8 cellular contexts compared by ENCODE assay signal in the genomic region with DNA sequence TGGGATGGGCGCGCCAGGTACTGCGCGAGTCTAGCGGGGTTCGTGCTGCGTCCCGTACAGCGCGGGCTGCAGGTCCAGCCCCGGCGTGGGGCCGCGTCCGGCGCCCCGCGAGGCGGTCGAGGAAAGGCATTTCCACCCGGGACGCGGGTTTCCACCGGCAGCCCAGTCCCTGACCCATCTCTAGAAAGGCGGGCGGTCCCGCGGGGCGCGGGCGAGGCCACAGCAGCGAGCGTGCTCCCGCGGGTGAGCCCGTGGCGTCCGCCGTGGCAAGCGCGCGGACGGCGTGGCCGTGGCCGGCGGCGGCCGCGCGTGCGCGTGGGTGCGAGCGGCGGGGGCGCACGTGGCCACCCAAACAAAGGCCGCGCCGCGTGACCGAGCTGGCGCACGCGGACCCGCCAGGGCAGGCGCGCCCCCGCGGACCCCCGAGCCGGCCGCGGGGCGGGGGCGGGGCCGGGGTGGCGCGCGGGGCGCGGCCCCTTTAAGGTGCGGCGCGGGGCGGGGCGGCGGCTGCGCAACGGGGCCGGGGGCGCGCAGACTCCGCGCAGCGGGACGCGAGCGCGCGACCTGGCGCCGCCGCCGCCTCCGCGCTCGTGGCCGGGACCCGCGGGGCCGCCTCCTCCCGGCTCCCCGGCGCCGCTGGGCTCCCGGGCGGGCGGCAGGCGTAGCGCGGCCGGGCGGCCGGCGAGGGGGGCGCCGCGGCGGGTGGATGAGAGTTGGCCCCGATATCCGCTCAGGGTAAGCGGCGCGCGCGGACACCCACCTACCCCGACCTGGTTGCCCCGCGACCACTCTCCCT. TPM values are rescaled to one million over a fixed set of nuclear protein-coding genes. Genes with fewer than 3 reads are reported as not detected.
DNase-seq lines count a peak whose midpoint lies in the region; ATAC-seq and TF ChIP-seq lines count a peak whose summit lies in the region.

No MANE protein-coding gene starts in this region.

- peaks cover 50% of the 10 kb centered on the region for H3K4me1 Mint-ChIP-seq in nephron progenitor cell

- ATAC-seq in GM19035 (IDR thresholded peaks at IDR 0.05; ENCODE audit: unreplicated experiment): peak; percentile 57
- peak; percentile 23 for ATAC-seq in esophagus mucosa

- peak overlapping the region; percentile 48 to 57 for H3K27ac ChIP-seq in tibial artery

- H3K4me3 Mint-ChIP-seq in nephron progenitor cell: peak overlapping the region; percentile 86

- DNase-seq in AG08396 (ENCODE audit: low spot score) (peak; percentile 94), NCI-H2196 treated with DMSO at 0.1 percent for 48 hours (lab: John Stamatoyannopoulos, UW; ENCODE audit: unreplicated experiment) (peak; percentile 35), activated T-cell treated with anti-CD3 and anti-CD28 coated beads for 48 hours (ENCODE audit: low read depth) (peak; percentile 64), nephron progenitor cell (peak; percentile 75), tibial artery (no peak), mesenteric fat pad (ENCODE audit: low spot score) (no peak)

- peaks cover 0 to 49% (median 20%) of the 10 kb centered on the region in 4 donors for H3K4me1 ChIP-seq in tibial artery

- H3K27ac Mint-ChIP-seq in nephron progenitor cell: no peak overlapping the region

- no peak for TF ChIP-seq CTCF in nephron progenitor cell (IDR thresholded peaks at IDR 0.05)
- no peak for TF ChIP-seq CTCF in tibial artery (IDR thresholded peaks at IDR 0.05)

- H3K36me3 ChIP-seq in tibial artery: no peaks in the 10 kb centered on the region

- H3K36me3 Mint-ChIP-seq in nephron progenitor cell (ENCODE audit: low read depth): no peaks in the 10 kb centered on the region

- H3K4me3 ChIP-seq in tibial artery: peak overlapping the region; percentile 62 to 73

- intact Hi-C loops in tibial artery (cut with DNase I; ENCODE audit: low total_unique reads): no loop called here

- H3K27me3 Mint-ChIP-seq in nephron progenitor cell (ENCODE audit: low read depth, poor library complexity): peaks cover 24% of the 10 kb centered on the region

- peaks cover 0 to 6% (median 0%) of the 10 kb centered on the region in 3 donors for H3K9me3 ChIP-seq in tibial artery

- peaks cover 6% of the 10 kb centered on the region for H3K9me3 Mint-ChIP-seq in nephron progenitor cell

- no peaks in the 10 kb centered on the region for H3K27me3 ChIP-seq in tibial artery

RNA-seq across cellular contexts. Expression of gene CELSR1, which starts 39.3 kb away (rescaled TPM):
- total RNA-seq in esophagus mucosa (36.0 TPM), mesenteric fat pad (1.8 TPM)

RNA-seq across cellular contexts. Expression of gene GRAMD4, which starts 43.4 kb away (rescaled TPM):
- total RNA-seq in esophagus mucosa (37.7 TPM), mesenteric fat pad (37.8 TPM)

Comparison
In these comparisons a context has a peak if more than half of its experiments do, and no peak if none do; other contexts are left out.
1. DNase-seq: peak in AG08396 (single experiment), NCI-H2196 treated with DMSO at 0.1 percent for 48 hours (single experiment), activated T-cell treated with anti-CD3 and anti-CD28 coated beads for 48 hours (single experiment) and nephron progenitor cell (single experiment); none in tibial artery (0 of 2) and mesenteric fat pad (single experiment).
2. RNA of gene CELSR1, which starts 39.3 kb away (total RNA-seq): 36.0 TPM in esophagus mucosa (single experiment); 1.8 TPM in mesenteric fat pad (single experiment); every median in the first group is over 10 times any median in the second.